ENCODE assay signal across 1 cellular context in genomic region chr17:57021226-57021940, GRCh38.
TF ChIP-seq lines count a peak whose summit lies in the region.

No MANE protein-coding gene starts in this region.

TF ChIP-seq in A549, 52 proteins besides CTCF, POLR2A, EP300 and RAD21 (continued from another document):
- TF ChIP-seq, protein P1, sequence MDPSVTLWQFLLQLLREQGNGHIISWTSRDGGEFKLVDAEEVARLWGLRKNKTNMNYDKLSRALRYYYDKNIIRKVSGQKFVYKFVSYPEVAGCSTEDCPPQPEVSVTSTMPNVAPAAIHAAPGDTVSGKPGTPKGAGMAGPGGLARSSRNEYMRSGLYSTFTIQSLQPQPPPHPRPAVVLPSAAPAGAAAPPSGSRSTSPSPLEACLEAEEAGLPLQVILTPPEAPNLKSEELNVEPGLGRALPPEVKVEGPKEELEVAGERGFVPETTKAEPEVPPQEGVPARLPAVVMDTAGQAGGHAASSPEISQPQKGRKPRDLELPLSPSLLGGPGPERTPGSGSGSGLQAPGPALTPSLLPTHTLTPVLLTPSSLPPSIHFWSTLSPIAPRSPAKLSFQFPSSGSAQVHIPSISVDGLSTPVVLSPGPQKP (IDR thresholded peaks at IDR 0.05; ENCODE audit: low read depth, low read length): no peak
- TF ChIP-seq JUN (IDR thresholded peaks at IDR 0.05) (peak in 1 of 2 experiments; percentile 63; a peak in 1 of 5 replicates), GATA3 (IDR thresholded peaks at IDR 0.05; ENCODE audit: borderline replicate concordance) (no peak), KDM1A (IDR thresholded peaks at IDR 0.05; ENCODE audit: low read depth) (no peak), HOXB13 (CRISPR knock-in tag; IDR thresholded peaks at IDR 0.05; ENCODE audit: low read depth) (no peak), HEYL (CRISPR knock-in tag; IDR thresholded peaks at IDR 0.05) (no peak), SMC3 (IDR thresholded peaks at IDR 0.05) (no peak), NFE2L2 (conservative IDR thresholded peaks at IDR 0.05; ENCODE audit: low read length) (no peak), MAFK (IDR thresholded peaks at IDR 0.05; ENCODE audit: partially characterized antibody) (no peak), JUNB (IDR thresholded peaks at IDR 0.05) (peak; percentile 24; the same call in 1 of the 2 replicates), HOXB5 (CRISPR knock-in tag; IDR thresholded peaks at IDR 0.05) (no peak), TFCP2L1 (CRISPR knock-in tag; IDR thresholded peaks at IDR 0.05) (no peak)
- TF ChIP-seq, protein P2, sequence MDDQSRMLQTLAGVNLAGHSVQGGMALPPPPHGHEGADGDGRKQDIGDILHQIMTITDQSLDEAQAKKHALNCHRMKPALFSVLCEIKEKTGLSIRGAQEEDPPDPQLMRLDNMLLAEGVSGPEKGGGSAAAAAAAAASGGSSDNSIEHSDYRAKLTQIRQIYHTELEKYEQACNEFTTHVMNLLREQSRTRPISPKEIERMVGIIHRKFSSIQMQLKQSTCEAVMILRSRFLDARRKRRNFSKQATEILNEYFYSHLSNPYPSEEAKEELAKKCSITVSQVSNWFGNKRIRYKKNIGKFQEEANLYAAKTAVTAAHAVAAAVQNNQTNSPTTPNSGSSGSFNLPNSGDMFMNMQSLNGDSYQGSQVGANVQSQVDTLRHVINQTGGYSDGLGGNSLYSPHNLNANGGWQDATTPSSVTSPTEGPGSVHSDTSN (IDR thresholded peaks at IDR 0.05): no peak
TF ChIP-seq in A549: peak in this region for 4.
